ENCODE assay signal across 10 cellular contexts in the genomic region with DNA sequence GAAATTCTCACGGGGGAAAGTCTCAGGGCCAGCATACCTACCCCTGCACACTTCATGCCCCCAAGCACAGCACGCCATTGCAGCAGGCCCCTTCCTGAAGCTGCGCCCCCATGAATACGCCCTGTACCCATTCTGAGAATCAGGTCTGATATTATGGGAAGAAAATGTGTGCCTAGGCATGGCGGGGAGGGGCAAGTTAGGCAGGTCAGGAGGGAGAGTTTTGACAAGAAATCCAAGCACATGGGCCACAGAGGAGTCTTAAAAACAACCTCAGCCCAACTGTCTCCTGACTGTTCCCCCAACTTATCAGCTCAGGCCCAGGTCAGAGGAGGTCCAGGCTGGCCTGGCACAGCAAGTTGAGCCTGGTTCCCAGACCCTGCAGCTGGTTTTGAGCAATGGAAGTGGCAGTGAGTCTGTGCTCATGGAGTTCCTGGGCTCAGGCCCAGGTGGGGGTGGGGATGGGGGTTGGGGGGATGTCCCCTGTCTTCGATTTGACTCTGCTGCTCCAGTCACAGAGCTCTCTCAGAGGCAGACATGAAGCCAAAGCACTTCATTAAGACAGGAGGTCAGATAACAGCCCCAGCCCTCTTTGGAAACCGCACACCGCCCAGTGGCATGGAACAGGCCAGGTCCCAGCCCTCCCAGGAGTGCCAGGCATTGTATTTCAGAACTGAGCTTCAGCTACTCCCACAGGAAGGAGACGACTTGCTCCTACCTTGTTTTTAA. TPM values are rescaled to one million over a fixed set of nuclear protein-coding genes. Genes with fewer than 3 reads are reported as not detected.
DNase-seq lines count a peak whose midpoint lies in the region; ATAC-seq and TF ChIP-seq lines count a peak whose summit lies in the region.
"Had no signal": no experiment of that assay in that cellular context is flagged by ENCODE, and none has a peak within 500 bp of the region (broad histone marks: within the 10 kb centered on the region; RNA-seq: fewer than 3 reads in every experiment).

No MANE protein-coding gene starts in this region.

- no peak overlapping the region for H3K4me3 Mint-ChIP-seq in progenitor cell of endocrine pancreas (ENCODE audit: low read depth)

- H3K36me3 ChIP-seq in esophagus (ENCODE audit: control insufficient read depth in 2 of 2, insufficient read depth in 2 of 2, low read length in 1 of 2) (peaks cover 0 to 1% of the 10 kb centered on the region in 2 donors), body of pancreas (replicated peaks in 1 of 2; ENCODE audit: insufficient read depth in 1 of 2, low read depth in 2 of 2) (no peaks in the 10 kb centered on the region)

- H3K27me3 ChIP-seq in esophagus (ENCODE audit: control insufficient read depth in 1 of 2, insufficient read depth in 2 of 2, low read length in 2 of 2), result no peaks in the 10 kb centered on the region
- H3K27me3 ChIP-seq in body of pancreas, result no peaks in the 10 kb centered on the region

- TF ChIP-seq CTCF in body of pancreas (IDR thresholded peaks at IDR 0.05), result no peak
- no peak for TF ChIP-seq CTCF in progenitor cell of endocrine pancreas (IDR thresholded peaks at IDR 0.05; ENCODE audit: unreplicated experiment)

- ATAC-seq in GM19043 (IDR thresholded peaks at IDR 0.05; ENCODE audit: low read depth, unreplicated experiment), result peak; percentile 29
- ATAC-seq in body of pancreas, result no peak

- no peaks in the 10 kb centered on the region for H3K9me3 Mint-ChIP-seq in progenitor cell of endocrine pancreas (ENCODE audit: low read depth)

- peaks cover 7 to 10% of the 10 kb centered on the region in 2 donors for H3K4me1 ChIP-seq in esophagus (ENCODE audit: control insufficient read depth in 2 of 2, insufficient read depth in 2 of 2, low read length in 1 of 2)
- H3K4me1 ChIP-seq in body of pancreas, result no peaks in the 10 kb centered on the region

- 74 to 79% methylated on average over 9 of the region's 9 CpGs for WGBS in esophagus, 2 donors
- 83 to 89% methylated on average over 8 to 9 of the region's 9 CpGs for WGBS in body of pancreas, 2 donors

- peaks cover 2% of the 10 kb centered on the region for H3K4me1 Mint-ChIP-seq in progenitor cell of endocrine pancreas (ENCODE audit: low read depth)

- H3K4me3 ChIP-seq in esophagus (ENCODE audit: low read depth in 1 of 2, low read length in 2 of 2) (no peak overlapping the region), skin epidermis (no peak overlapping the region), body of pancreas (no peak overlapping the region)

- H3K9me3 ChIP-seq in esophagus (ENCODE audit: control insufficient read depth in 2 of 2, insufficient read depth in 1 of 2, low read depth in 1 of 2, low read length in 1 of 2), result no peaks in the 10 kb centered on the region
- no peaks in the 10 kb centered on the region for H3K9me3 ChIP-seq in body of pancreas

- no peak overlapping the region for H3K27ac Mint-ChIP-seq in progenitor cell of endocrine pancreas

- H3K27ac ChIP-seq in esophagus (ENCODE audit: low read depth in 2 of 2, low read length in 1 of 2) (peak overlapping the region; percentile 61 to 79), skin epidermis (peak overlapping the region in 12 of 21 experiments; percentile 4 to 73 (median 32)), body of pancreas (no peak overlapping the region)

- intact Hi-C loops in body of pancreas (cut with DNase I), result no loop called here

- peaks cover 23% of the 10 kb centered on the region for H3K27me3 Mint-ChIP-seq in progenitor cell of endocrine pancreas

- DNase-seq in M059J (ENCODE audit: low read depth), result peak; percentile 96
- DNase-seq in NK-92 treated with Interleukin-12 subunit alpha and Interleukin-12 subunit beta, amount 100 ng/mL, for 24 hours (lab: John Stamatoyannopoulos, UW), result no peak
- no peak for DNase-seq in islet precursor cell
- DNase-seq in body of pancreas, result no peak
- no peak for DNase-seq in progenitor cell of endocrine pancreas (ENCODE audit: low spot score, unreplicated experiment)
- DNase-seq: activated CD4-positive, CD25-positive, alpha-beta regulatory T cell treated with anti-CD3 and anti-CD28 coated beads, Interleukin-2, amount 50 U/mL, for 72 hours; Kasumi-1 had no signal

- H3K36me3 Mint-ChIP-seq in progenitor cell of endocrine pancreas (ENCODE audit: insufficient read depth), result no peaks in the 10 kb centered on the region

- no peak for TF ChIP-seq POLR2A in body of pancreas (IDR thresholded peaks at IDR 0.05)

RNA-seq across cellular contexts. Expression of a gene that starts 20.6 kb away (rescaled TPM):
- total RNA-seq in M059J (2014; rRNA removed; shearing (Covaris generic)), result 52.4 and 72.2 TPM in 2 replicates
- polyA plus RNA-seq in esophagus, result 1 to 10 TPM; 7.5 to 9.4 TPM
- total RNA-seq in body of pancreas, result 10 to 100 TPM in 1 of 2 donors, 1 to 10 TPM in 1; 7.9 to 10.9 TPM
- 7.1 and 10.5 TPM in 2 replicates for total RNA-seq in progenitor cell of endocrine pancreas

Comparison
In these comparisons a context has a peak if more than half of its experiments do, and no peak if none do; other contexts are left out.
1. H3K27ac ChIP-seq: peak in esophagus (2 of 2) and skin epidermis (12 of 21); none in body of pancreas (0 of 4).